In the genomic region with DNA sequence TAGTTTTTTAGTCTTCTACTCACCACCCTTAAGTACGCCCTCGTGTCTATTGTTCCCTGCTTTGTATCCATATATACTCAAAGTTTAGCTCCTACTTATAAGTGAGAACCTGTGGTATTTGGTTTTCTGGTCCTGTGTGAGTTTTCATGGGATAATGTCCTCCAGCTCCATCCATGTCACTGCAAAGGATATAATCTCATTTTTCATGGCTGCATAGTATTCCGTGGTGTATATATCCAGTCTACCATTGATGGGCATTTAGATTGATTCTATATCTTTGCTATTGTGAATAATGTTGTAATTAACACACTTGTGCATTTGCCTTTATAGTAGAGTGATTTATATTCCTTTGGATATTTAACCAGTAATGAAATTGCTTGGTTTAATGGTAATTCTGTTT, we compare ENCODE assay signal across 11 cellular contexts.
"Had no signal": no experiment of that assay in that cellular context is flagged by ENCODE, and none has a peak within 500 bp of the region (broad histone marks: within the 10 kb centered on the region; RNA-seq: fewer than 3 reads in every experiment).

No MANE protein-coding gene starts in this region.

- H3K9me3 ChIP-seq: HAP-1 had no signal

- H3K4me1 ChIP-seq: HAP-1 had no signal

- H3K27ac ChIP-seq: GM23248 had no signal

- FAIRE-seq: H1, H54 had no signal

- H3K4me3 Mint-ChIP-seq: GM23338, H9, HFFc6 had no signal

- DNase-seq: GM23248, GOT3, H7, H9, HCEC 1CT, HFFc6 had no signal

- H3K9ac ChIP-seq: GM23248 had no signal

- H3K36me3 ChIP-seq: HAP-1 had no signal

- H2AFZ ChIP-seq: GM23248, GM23338 had no signal

- H3K4me3 ChIP-seq: GM23248, GM23338, HAP-1 had no signal

- H3K4me2 ChIP-seq: GM23338 had no signal

- H3K27ac Mint-ChIP-seq: GM23338, H9, HFFc6 had no signal

- ATAC-seq: GM23338, HCT116 had no signal
